ENCODE assay signal across 7 cellular contexts in the genomic region with DNA sequence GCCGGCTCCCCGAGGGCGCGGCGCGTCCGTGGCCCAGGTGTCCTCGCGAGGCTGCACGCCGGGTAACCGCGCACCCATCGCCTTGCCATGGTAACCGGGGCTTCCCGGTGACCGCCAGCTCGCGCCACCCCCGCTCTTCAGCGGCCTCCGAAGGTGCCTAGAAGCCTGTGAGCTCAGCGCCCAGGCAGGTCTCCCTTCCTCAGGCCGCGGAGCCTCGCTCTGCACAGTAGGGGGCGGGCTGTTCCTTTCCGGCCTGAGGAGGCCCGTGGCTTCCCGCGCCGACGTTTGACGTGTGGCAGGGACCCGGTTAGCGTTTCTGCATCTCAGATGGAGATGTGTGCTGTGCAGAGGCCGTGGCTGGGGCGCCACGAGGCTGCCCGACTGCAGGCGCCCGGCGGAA.
A peak's percentile ranks its signal among the peaks of the same experiment; 100 is the strongest.
DNase-seq lines count a peak whose midpoint lies in the region; ATAC-seq and TF ChIP-seq lines count a peak whose summit lies in the region.

No MANE protein-coding gene starts in this region.

- TF ChIP-seq CTCF in HCT116 (IDR thresholded peaks at IDR 0.05 in 2 of 3, conservative IDR thresholded peaks at IDR 0.05 in 1 of 3; ENCODE audit: borderline replicate concordance in 1 of 3, insufficient read depth in 1 of 3, low read depth in 2 of 3, low read length in 2 of 3) = peak; percentile 59 to 73 (median 63); a peak in 5 of 6 replicates

- H4K20me1 ChIP-seq in HCT116 (ENCODE audit: insufficient read depth) = no peaks in the 10 kb centered on the region

- peak; percentile 84 for ATAC-seq in HCT116

- H3K9me3 ChIP-seq in HCT116 (ENCODE audit: control insufficient read depth in 1 of 2, insufficient read depth in 1 of 2, low read depth in 1 of 2, low read length in 2 of 2) = no peaks in the 10 kb centered on the region

- H3K9ac ChIP-seq in HCT116 (ENCODE audit: low read length) = peak overlapping the region; percentile 48

- TF ChIP-seq POLR2A in HCT116 (IDR thresholded peaks at IDR 0.05; ENCODE audit: borderline replicate concordance, extremely low read depth, insufficient read depth, insufficient read length) (no peak), erythroblast (IDR thresholded peaks at IDR 0.05; ENCODE audit: low read length) (no peak)

- H2AFZ ChIP-seq in HCT116 (ENCODE audit: low read depth, low read length, poor library complexity, severe bottlenecking) = peak overlapping the region; percentile 89

- TF ChIP-seq RAD21 in HCT116 (IDR thresholded peaks at IDR 0.05; ENCODE audit: low read depth) = peak; percentile 57

- no peaks in the 10 kb centered on the region for H3K27me3 ChIP-seq in HCT116 (ENCODE audit: insufficient read depth, low read length)

- H3K9me2 ChIP-seq in HCT116 (ENCODE audit: insufficient read depth) = no peaks in the 10 kb centered on the region

- peak; percentile 64 for DNase-seq in HCT116 (ENCODE audit: low read depth, low spot score)
- peak; percentile 45 for DNase-seq in activated CD4-positive, CD25-positive, alpha-beta regulatory T cell treated with anti-CD3 and anti-CD28 coated beads, Interleukin-2, amount 50 U/mL, for 72 hours
- peak; percentile 22 to 42 for DNase-seq in erythroblast (lab: John Stamatoyannopoulos, UW)
- DNase-seq in stimulated activated CD4-positive, alpha-beta T cell treated with anti-CD3 and anti-CD28 coated beads, Interleukin-15, amount 100 ng/mL, for 48 hours (ENCODE audit: low read depth in 2 of 2) = peak; percentile 30 to 55
- DNase-seq in NCI-H69 (lab: John Stamatoyannopoulos, UW) = no peak
- no peak for DNase-seq in NCI-H345 (lab: John Stamatoyannopoulos, UW)
- no peak for DNase-seq in glomerular visceral epithelial cell (ENCODE audit: extremely low spot score)

- CTCF ChIA-PET in HCT116 (lab: Charles Lee) = interaction anchor here (0.6 to 1.1 kb wide), 5 partner anchors 12 to 277 kb away, joined by 3 to 4 read pairs (median 3); no protein-coding TSS in a partner anchor

- H3K4me3 ChIP-seq in HCT116 (replicated peaks in 1 of 2; ENCODE audit: low read depth in 1 of 2, low read length in 2 of 2) = peak overlapping the region; percentile 18 to 48

- H3K27ac ChIP-seq in HCT116 (ENCODE audit: low read depth, low read length) = no peak overlapping the region; the same call in 1 of the 2 replicates

- peak overlapping the region; percentile 76 for H3K4me2 ChIP-seq in HCT116 (ENCODE audit: low read length)

- BruUV-seq in HCT116 (replicated peaks; lab: Mats Ljungman, UMichigan) = no TSS peak

- no peaks in the 10 kb centered on the region for H3K79me2 ChIP-seq in HCT116 (ENCODE audit: insufficient read depth, low read length)

- intact Hi-C loops in HCT116 (cut with micrococcal nuclease) = no loop called here

- no peaks in the 10 kb centered on the region for H3K36me3 ChIP-seq in HCT116 (ENCODE audit: control insufficient read depth in 1 of 2, insufficient read depth in 2 of 2, low read length in 2 of 2)

- RAD21 ChIA-PET in HCT116 (lab: Charles Lee; ENCODE audit: low non-redundant PET in 1 of 2, low total read pairs in 2 of 2, uncharacterized antibody in 2 of 2, unreplicated experiment in 2 of 2) = no interaction called here

- POLR2A ChIA-PET in HCT116 (lab: Charles Lee) = no interaction called here

- peaks cover 5 to 32% of the 10 kb centered on the region in 2 experiments for H3K4me1 ChIP-seq in HCT116 (ENCODE audit: control insufficient read depth in 1 of 2, insufficient read depth in 2 of 2, low read length in 2 of 2)

TF ChIP-seq in HCT116, 20 proteins besides CTCF, POLR2A, EP300 and RAD21:
- TF ChIP-seq ZNF274 (IDR thresholded peaks at IDR 0.05; ENCODE audit: low read depth, low read length) (no peak), FOSL1 (IDR thresholded peaks at IDR 0.05; ENCODE audit: low read depth) (no peak), EGR1 (IDR thresholded peaks at IDR 0.05; ENCODE audit: low read depth) (peak; percentile 80), JUND (IDR thresholded peaks at IDR 0.05) (no peak), ZFX (IDR thresholded peaks at IDR 0.05) (peak; percentile 45), CEBPB (IDR thresholded peaks at IDR 0.05; ENCODE audit: low read depth) (no peak), YY1 (IDR thresholded peaks at IDR 0.05; ENCODE audit: extremely low read depth, insufficient replicate concordance, low read depth, low read length) (no peak), CBX3 (IDR thresholded peaks at IDR 0.05; ENCODE audit: low read depth) (peak; percentile 40; the same call in 1 of the 2 replicates)
- TF ChIP-seq, protein P1, sequence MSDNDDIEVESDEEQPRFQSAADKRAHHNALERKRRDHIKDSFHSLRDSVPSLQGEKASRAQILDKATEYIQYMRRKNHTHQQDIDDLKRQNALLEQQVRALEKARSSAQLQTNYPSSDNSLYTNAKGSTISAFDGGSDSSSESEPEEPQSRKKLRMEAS (IDR thresholded peaks at IDR 0.05) = peak; percentile 62; the same call in 1 of the 2 replicates
- TF ChIP-seq, protein P2, sequence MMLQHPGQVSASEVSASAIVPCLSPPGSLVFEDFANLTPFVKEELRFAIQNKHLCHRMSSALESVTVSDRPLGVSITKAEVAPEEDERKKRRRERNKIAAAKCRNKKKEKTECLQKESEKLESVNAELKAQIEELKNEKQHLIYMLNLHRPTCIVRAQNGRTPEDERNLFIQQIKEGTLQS (IDR thresholded peaks at IDR 0.05) = no peak

Comparison
In these comparisons a context has a peak if more than half of its experiments do, and no peak if none do; other contexts are left out.
1. DNase-seq: peak in HCT116 (single experiment), activated CD4-positive, CD25-positive, alpha-beta regulatory T cell treated with anti-CD3 and anti-CD28 coated beads, Interleukin-2, amount 50 U/mL, for 72 hours (single experiment), erythroblast (2 of 2) and stimulated activated CD4-positive, alpha-beta T cell treated with anti-CD3 and anti-CD28 coated beads, Interleukin-15, amount 100 ng/mL, for 48 hours (2 of 2); none in NCI-H69 (single experiment), NCI-H345 (single experiment) and glomerular visceral epithelial cell (single experiment).